ENCODE assay signal across 10 cellular contexts in genomic region chrX:38768079-38768478, GRCh38. TPM values are rescaled to one million over a fixed set of nuclear protein-coding genes. Genes with fewer than 3 reads are reported as not detected.
DNase-seq lines count a peak whose midpoint lies in the region; ATAC-seq and TF ChIP-seq lines count a peak whose summit lies in the region.
"Had no signal": no experiment of that assay in that cellular context is flagged by ENCODE, and none has a peak within 500 bp of the region (broad histone marks: within the 10 kb centered on the region; RNA-seq: fewer than 3 reads in every experiment).

No MANE protein-coding gene starts in this region.

- ATAC-seq in HG03439 (IDR thresholded peaks at IDR 0.05; ENCODE audit: unreplicated experiment) (no peak), GM18867 (IDR thresholded peaks at IDR 0.05; ENCODE audit: unreplicated experiment) (no peak)
- ATAC-seq: T-cell had no signal

- no peaks in the 10 kb centered on the region for H3K27me3 ChIP-seq in neural cell (ENCODE audit: insufficient read depth, low read depth, low read length)

- no peaks in the 10 kb centered on the region for H3K9me2 ChIP-seq in neural cell (ENCODE audit: insufficient read depth, low read length)

- H3F3A ChIP-seq in neural cell (ENCODE audit: insufficient read depth, low read length, poor library complexity, severe bottlenecking) = no peaks in the 10 kb centered on the region

- H3K4me2 ChIP-seq in neural cell (ENCODE audit: low read length) = no peak overlapping the region

- no peak overlapping the region for H3K27ac ChIP-seq in neural cell (ENCODE audit: low read length)

- TF ChIP-seq EP300 in neural cell (conservative IDR thresholded peaks at IDR 0.05; ENCODE audit: poor library complexity, severe bottlenecking) = no peak

- DNase-seq in NCI-H1092 treated with DMSO at 0.1 percent for 48 hours (lab: John Stamatoyannopoulos, UW) (peak; percentile 58), NCI-H1092 (lab: John Stamatoyannopoulos, UW) (no peak), NCI-H1694 (lab: John Stamatoyannopoulos, UW) (peak; percentile 17), T47D (ENCODE audit: low read depth in 1 of 2, low spot score in 1 of 2) (peak; percentile 15 to 45)
- DNase-seq in activated effector memory CD4-positive, alpha-beta T cell treated with anti-CD3 and anti-CD28 coated beads, Interleukin-2, amount 50 U/mL, for 16 hours = no peak
- DNase-seq: left cardiac atrium had no signal

- H4K20me1 ChIP-seq in neural cell (ENCODE audit: insufficient read depth) = no peaks in the 10 kb centered on the region

- no peaks in the 10 kb centered on the region for H3K9me3 ChIP-seq in neural cell (ENCODE audit: low read length)

- no peaks in the 10 kb centered on the region for H3K36me3 ChIP-seq in neural cell (ENCODE audit: insufficient read depth, low read length)

- no peaks in the 10 kb centered on the region for H3K79me2 ChIP-seq in neural cell (replicated peaks; ENCODE audit: insufficient read depth, low read length)

- no peak overlapping the region for H3K9ac ChIP-seq in neural cell (ENCODE audit: low read length)

- TF ChIP-seq CTCF in neural cell (IDR thresholded peaks at IDR 0.05; ENCODE audit: poor library complexity, severe bottlenecking) = peak; percentile 69

- no peak overlapping the region for H3K4me3 ChIP-seq in neural cell (ENCODE audit: low read length)

- H2AFZ ChIP-seq in neural cell (ENCODE audit: low read depth, low read length) = no peak overlapping the region

- in situ Hi-C loops in T47D (cut with HindIII; ENCODE audit: low pct_unique_long_range_greater_than_20kb, low sequenced_read_pairs) = no loop called here

- peak; percentile 80 for TF ChIP-seq RAD21 in neural cell (conservative IDR thresholded peaks at IDR 0.05)

TF ChIP-seq in neural cell, 6 proteins besides CTCF, POLR2A, EP300 and RAD21:
- TF ChIP-seq SMC3 (conservative IDR thresholded peaks at IDR 0.05; ENCODE audit: poor library complexity) = peak; percentile 79
- TF ChIP-seq POLR2AphosphoS5 (IDR thresholded peaks at IDR 0.05) = no peak

RNA-seq across cellular contexts. Expression of gene MID1IP1, which starts 33.2 kb away (rescaled TPM):
- polyA plus RNA-seq in neural cell = 8.2 and 11.1 TPM in 2 replicates
- 6.7 and 8.5 TPM in 2 replicates for polyA minus RNA-seq in neural cell

Comparison
In these comparisons a context has a peak if more than half of its experiments do, and no peak if none do; other contexts are left out.
1. DNase-seq: peak in NCI-H1092 treated with DMSO at 0.1 percent for 48 hours (single experiment), NCI-H1694 (single experiment) and T47D (2 of 2); none in NCI-H1092 (single experiment) and activated effector memory CD4-positive, alpha-beta T cell treated with anti-CD3 and anti-CD28 coated beads, Interleukin-2, amount 50 U/mL, for 16 hours (single experiment).